Comparison of ENCODE assay signal across 13 cellular contexts in the genomic region with DNA sequence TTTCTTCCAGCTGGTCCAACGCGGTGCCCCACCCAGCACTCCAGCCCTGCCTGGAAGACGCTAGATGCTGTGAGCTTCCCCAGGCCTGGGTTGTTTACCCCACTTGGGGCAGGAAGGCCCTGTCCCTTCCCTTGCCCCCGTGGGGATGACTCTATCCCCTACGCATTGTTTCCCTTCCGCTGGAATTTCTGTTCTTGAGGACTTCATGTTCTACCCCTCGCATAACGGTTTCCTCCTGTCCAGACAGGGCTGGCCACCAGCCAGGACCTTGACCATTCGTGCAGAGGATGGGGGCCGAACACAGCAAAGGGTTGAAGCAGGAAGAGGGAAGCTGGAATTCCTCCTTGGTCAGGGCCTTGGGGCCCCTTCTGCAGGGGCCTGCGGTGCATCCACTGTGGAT. TPM values are rescaled to one million over a fixed set of nuclear protein-coding genes. Genes with fewer than 3 reads are reported as not detected.
DNase-seq lines count a peak whose midpoint lies in the region; ATAC-seq, FAIRE-seq and TF ChIP-seq lines count a peak whose summit lies in the region.
"Had no signal": no experiment of that assay in that cellular context is flagged by ENCODE, and none has a peak within 500 bp of the region (broad histone marks: within the 10 kb centered on the region; RNA-seq: fewer than 3 reads in every experiment).

No MANE protein-coding gene starts in this region.

- no peaks in the 10 kb centered on the region for H3K36me3 Mint-ChIP-seq in astrocyte (ENCODE audit: low read depth, unreplicated experiment)
- H3K36me3 Mint-ChIP-seq: activated naive CD8-positive, alpha-beta T cell treated with anti-CD3 and anti-CD28 coated beads for 36 hours had no signal

- H3K36me3 ChIP-seq in astrocyte (ENCODE audit: insufficient read depth, low read length) (no peaks in the 10 kb centered on the region), upper lobe of right lung (no peaks in the 10 kb centered on the region)

- H4K20me1 ChIP-seq in astrocyte (ENCODE audit: insufficient read depth, low read length), result no peaks in the 10 kb centered on the region

- H3K4me2 ChIP-seq in astrocyte (ENCODE audit: low read length), result peak overlapping the region; percentile 30
- H3K4me2 ChIP-seq: PC-9 had no signal

- H3K4me1 ChIP-seq in astrocyte (ENCODE audit: insufficient read depth, low read length) (peaks cover 40% of the 10 kb centered on the region), upper lobe of right lung (peaks cover 16% of the 10 kb centered on the region)

- H3K9ac ChIP-seq in astrocyte (ENCODE audit: low read length), result peak overlapping the region; percentile 41

- H3K9me3 ChIP-seq in astrocyte (ENCODE audit: insufficient read depth, low read depth, low read length) (no peaks in the 10 kb centered on the region), upper lobe of right lung (no peaks in the 10 kb centered on the region)

- DNase-seq in astrocyte (ENCODE audit: low read depth), result peak; percentile 54
- DNase-seq in Right ventricle myocardium superior, result peak; percentile 80
- peak; percentile 89 for DNase-seq in non-pigmented ciliary epithelial cell (ENCODE audit: low read depth)
- no peak for DNase-seq in upper lobe of right lung
- DNase-seq: activated naive CD8-positive, alpha-beta T cell treated with anti-CD3 and anti-CD28 coated beads for 36 hours; NCI-H2107; occipital lobe; PC-9 had no signal

- H3K9me3 Mint-ChIP-seq in astrocyte (ENCODE audit: unreplicated experiment), result peaks cover 2% of the 10 kb centered on the region
- H3K9me3 Mint-ChIP-seq: activated naive CD8-positive, alpha-beta T cell treated with anti-CD3 and anti-CD28 coated beads for 36 hours had no signal

- peaks cover 26% of the 10 kb centered on the region for H3K4me1 Mint-ChIP-seq in astrocyte (ENCODE audit: low read depth, unreplicated experiment)
- H3K4me1 Mint-ChIP-seq: activated naive CD8-positive, alpha-beta T cell treated with anti-CD3 and anti-CD28 coated beads for 36 hours had no signal

- peak overlapping the region; percentile 26 for H3K27ac Mint-ChIP-seq in astrocyte (ENCODE audit: unreplicated experiment)
- H3K27ac Mint-ChIP-seq: activated naive CD8-positive, alpha-beta T cell treated with anti-CD3 and anti-CD28 coated beads for 36 hours had no signal

- no peak for FAIRE-seq in astrocyte (lab: Jason Lieb, UNC)
- FAIRE-seq: islet of Langerhans had no signal

- no peak overlapping the region for H3K4me3 Mint-ChIP-seq in astrocyte (ENCODE audit: unreplicated experiment)
- H3K4me3 Mint-ChIP-seq: activated naive CD8-positive, alpha-beta T cell treated with anti-CD3 and anti-CD28 coated beads for 36 hours had no signal

- H2AFZ ChIP-seq in astrocyte (ENCODE audit: low read depth, low read length), result peak overlapping the region; percentile 67
- H2AFZ ChIP-seq: PC-9 had no signal

- TF ChIP-seq CTCF in astrocyte (IDR thresholded peaks at IDR 0.05; ENCODE audit: insufficient read depth, low read depth, low read length), result no peak
- no peak for TF ChIP-seq CTCF in upper lobe of right lung (IDR thresholded peaks at IDR 0.05)

- ATAC-seq in Right ventricle myocardium superior (ENCODE audit: poor library complexity) (peak; percentile 71), upper lobe of right lung (peak; percentile 69), GM19395 (IDR thresholded peaks at IDR 0.05; ENCODE audit: unreplicated experiment) (no peak), HG02852 (IDR thresholded peaks at IDR 0.05; ENCODE audit: unreplicated experiment) (no peak), GM21528 (IDR thresholded peaks at IDR 0.05; ENCODE audit: low FRiP score, unreplicated experiment) (no peak)
- ATAC-seq: HCT116 had no signal

- H3K27me3 Mint-ChIP-seq in astrocyte (ENCODE audit: low read depth, unreplicated experiment), result no peaks in the 10 kb centered on the region

- H3K79me2 ChIP-seq in astrocyte (ENCODE audit: insufficient read depth, low read length), result no peaks in the 10 kb centered on the region

- H3K27ac ChIP-seq in astrocyte (ENCODE audit: low read depth, low read length) (peak overlapping the region; percentile 68), upper lobe of right lung (peak overlapping the region; percentile 76)
- H3K27ac ChIP-seq: PC-9 had no signal

- no peak overlapping the region for H3K4me3 ChIP-seq in astrocyte (ENCODE audit: insufficient read depth, low read depth, low read length)
- no peak overlapping the region for H3K4me3 ChIP-seq in upper lobe of right lung
- H3K4me3 ChIP-seq: PC-9 had no signal

- H3K27me3 ChIP-seq in astrocyte (ENCODE audit: insufficient read depth, low read length) (no peaks in the 10 kb centered on the region), upper lobe of right lung (no peaks in the 10 kb centered on the region)

- intact Hi-C loops in Right ventricle myocardium superior (cut with DNase I), result no loop called here
- intact Hi-C loops in upper lobe of right lung (cut with DNase I), result no loop called here

RNA-seq across cellular contexts. Expression of gene SERPINE1, which starts 14.7 kb away (rescaled TPM):
- total RNA-seq in astrocyte (1,303 and 1,496 TPM in 2 replicates), Right ventricle myocardium superior (1.6 TPM), upper lobe of right lung (13.7 TPM)

RNA-seq across cellular contexts. Expression of gene TRIM56, which starts 27.0 kb away (rescaled TPM):
- 24.2 and 24.4 TPM in 2 replicates for total RNA-seq in astrocyte
- 16.7 TPM for total RNA-seq in Right ventricle myocardium superior
- total RNA-seq in upper lobe of right lung, result 60.9 TPM

RNA-seq across cellular contexts. Expression of gene AP1S1, which starts 42.0 kb away (rescaled TPM):
- total RNA-seq in astrocyte (172 and 181 TPM in 2 replicates), Right ventricle myocardium superior (14.1 TPM), upper lobe of right lung (24.0 TPM)

RNA-seq across cellular contexts. Expression of gene VGF, which starts 53.1 kb away (rescaled TPM):
- 40.5 and 51.8 TPM in 2 replicates for total RNA-seq in astrocyte
- total RNA-seq in Right ventricle myocardium superior, result not detected
- total RNA-seq in upper lobe of right lung, result not detected
- total RNA-seq: activated naive CD8-positive, alpha-beta T cell treated with anti-CD3 and anti-CD28 coated beads for 36 hours had no signal

Comparison
In these comparisons a context has a peak if more than half of its experiments do, and no peak if none do; other contexts are left out.
1. ATAC-seq: peak in Right ventricle myocardium superior (single experiment) and upper lobe of right lung (single experiment); none in GM19395 (single experiment), HG02852 (single experiment) and GM21528 (single experiment).
2. RNA of gene SERPINE1, which starts 14.7 kb away (total RNA-seq): 1,303 to 1,496 TPM in astrocyte; 13.7 TPM in upper lobe of right lung (single experiment) and 1.6 TPM in Right ventricle myocardium superior (single experiment); every median in the first group is over 10 times any median in the second.